In the genomic region with DNA sequence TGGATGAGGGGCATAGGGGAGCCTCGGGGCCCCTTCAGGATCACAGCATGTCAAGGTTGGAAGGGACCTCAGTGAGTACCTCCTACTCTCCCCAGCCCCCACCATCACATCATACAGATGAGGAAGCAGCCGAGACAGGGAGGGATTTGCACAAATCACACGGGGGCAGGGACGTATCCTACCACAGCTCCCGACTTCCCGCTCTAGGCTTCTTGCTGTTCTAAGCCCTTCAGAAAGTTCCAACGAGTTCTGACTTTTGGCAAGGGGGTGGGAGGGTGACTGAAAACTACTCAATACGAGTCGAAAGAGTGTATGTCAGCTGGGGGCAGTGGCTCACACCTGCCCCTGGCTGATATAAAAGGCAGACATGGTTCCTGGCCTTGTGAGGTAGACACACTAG, we compare ENCODE assay signal across 1 cellular context.
TF ChIP-seq lines count a peak whose summit lies in the region.

No MANE protein-coding gene starts in this region.

TF ChIP-seq in H1, 55 proteins besides CTCF, POLR2A, EP300 and RAD21:
- TF ChIP-seq BRCA1 (IDR thresholded peaks at IDR 0.05; ENCODE audit: low read depth, low read length) (no peak), SRF (IDR thresholded peaks at IDR 0.05; ENCODE audit: low read depth, low read length) (no peak), ZNF274 (IDR thresholded peaks at IDR 0.05; ENCODE audit: borderline replicate concordance, extremely low read depth, low read length) (no peak), EZH2 (IDR thresholded peaks at IDR 0.05; ENCODE audit: low read depth, low read length, severe bottlenecking) (no peak), KDM1A (IDR thresholded peaks at IDR 0.05; ENCODE audit: borderline replicate concordance, low read length) (no peak), CHD2 (IDR thresholded peaks at IDR 0.05; ENCODE audit: low read length) (no peak), CEBPB (IDR thresholded peaks at IDR 0.05; ENCODE audit: low read depth, low read length) (no peak)
